In the genomic region with DNA sequence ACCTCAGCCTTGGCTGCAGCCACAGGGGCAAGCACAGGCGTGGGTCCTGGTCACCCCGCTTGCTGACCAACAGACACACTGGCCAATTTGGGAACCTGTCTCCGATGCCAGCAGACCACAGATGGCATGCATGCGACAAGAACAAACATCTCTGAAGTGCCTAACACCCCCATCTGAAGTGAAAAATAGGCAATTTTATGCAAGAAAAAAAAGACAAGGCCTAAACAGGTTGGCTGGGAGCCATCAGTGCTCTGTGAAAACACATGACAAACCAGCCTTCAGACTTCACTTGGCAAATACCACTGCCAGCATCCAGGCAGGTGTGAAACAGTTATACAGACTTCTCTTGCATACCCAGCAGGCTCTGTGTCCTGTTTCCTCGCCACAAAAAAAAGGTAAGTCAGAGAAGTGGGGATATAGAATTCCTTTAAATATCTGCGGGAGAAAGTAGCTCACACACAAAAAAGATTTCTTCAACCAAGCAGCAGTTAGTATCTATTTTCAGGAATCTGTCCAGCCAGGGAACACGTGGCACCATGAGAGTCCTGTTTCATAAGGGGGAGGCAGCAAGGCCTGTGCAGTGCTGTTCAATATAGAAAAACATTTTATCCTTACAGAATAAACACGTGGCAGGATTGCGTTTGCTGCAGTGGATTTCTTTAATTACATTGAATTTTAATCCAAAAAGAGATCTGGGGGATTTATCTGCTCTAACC, we compare ENCODE assay signal across 12 cellular contexts.
DNase-seq lines count a peak whose midpoint lies in the region; ATAC-seq, FAIRE-seq and TF ChIP-seq lines count a peak whose summit lies in the region.
"Had no signal": no experiment of that assay in that cellular context is flagged by ENCODE, and none has a peak within 500 bp of the region (broad histone marks: within the 10 kb centered on the region; RNA-seq: fewer than 3 reads in every experiment).

No MANE protein-coding gene starts in this region.

- DNase-seq in CD8-positive, alpha-beta memory T cell: peak in 1 of 5 donors; percentile 33
- peak; percentile 69 for DNase-seq in NCI-H2029 treated with DMSO at 0.1 percent for 48 hours (lab: John Stamatoyannopoulos, UW)
- DNase-seq in GM12878 (ENCODE audit: low read depth, low spot score): no peak
- DNase-seq in myocyte (ENCODE audit: low read depth): peak; percentile 54
- no peak for DNase-seq in NCI-H510A treated with DMSO at 0.1 percent for 48 hours (lab: John Stamatoyannopoulos, UW)
- no peak for DNase-seq in GM19238 (ENCODE audit: insufficient read length, low spot score)
- DNase-seq in mucosa of descending colon: no peak
- DNase-seq: IMR-90, PC-3 had no signal

- WGBS in GM12878 (ENCODE audit: insufficient coverage, insufficient replicate concordance, low lambda C conversion rate, missing lambda C conversion rate): 50% methylated on average over 9 of the region's 9 CpGs

- no peak for TF ChIP-seq RAD21 in GM12878 (IDR thresholded peaks at IDR 0.05; ENCODE audit: insufficient read depth, low read depth, low read length)

- H3K9ac ChIP-seq in GM12878 (ENCODE audit: control insufficient read depth, insufficient read depth, low read length): no peak overlapping the region

- H3K9me3 Mint-ChIP-seq in CD8-positive, alpha-beta memory T cell: peaks cover 0 to 2% (median 0%) of the 10 kb centered on the region in 5 donors

- peaks cover 55% of the 10 kb centered on the region for H3K4me1 ChIP-seq in CD8-positive, alpha-beta memory T cell (ENCODE audit: insufficient read depth, low read length)
- H3K4me1 ChIP-seq in GM12878 (ENCODE audit: control insufficient read depth, insufficient read depth, low read length) (peaks cover 63% of the 10 kb centered on the region), mucosa of descending colon (ENCODE audit: low read depth) (peaks cover 6% of the 10 kb centered on the region)

- no peak overlapping the region for H2AFZ ChIP-seq in GM12878 (ENCODE audit: control insufficient read depth, low read depth, low read length)

- H3K79me2 ChIP-seq in GM12878 (ENCODE audit: control insufficient read depth, insufficient read depth, low read length): peaks cover 47% of the 10 kb centered on the region

- H3K4me2 ChIP-seq in GM12878 (ENCODE audit: control insufficient read depth, insufficient read depth): peak overlapping the region; percentile 38; the same call in 1 of the 2 replicates

- CTCF ChIA-PET in CD8-positive, alpha-beta memory T cell (lab: Charles Lee): no interaction called here
- CTCF ChIA-PET in GM12878 (lab: Yijun Ruan, JAX): interaction anchor here (1.6 to 2.4 kb wide), 3 partner anchors 52 to 137 kb away, joined by 5 to 15 read pairs (median 7); no protein-coding TSS in a partner anchor

- peak; percentile 52; the same call in 1 of the 2 replicates for TF ChIP-seq POLR2A in GM12878 (IDR thresholded peaks at IDR 0.05; ENCODE audit: low read depth, low read length)

- H3K27me3 ChIP-seq in CD8-positive, alpha-beta memory T cell (ENCODE audit: insufficient read depth, low read length, poor library complexity, severe bottlenecking): no peaks in the 10 kb centered on the region
- H3K27me3 ChIP-seq in GM12878 (replicated peaks in 1 of 2; ENCODE audit: control insufficient read depth in 2 of 2, insufficient read depth in 2 of 2, low read length in 1 of 2): no peaks in the 10 kb centered on the region

- no peak overlapping the region for H3K27ac ChIP-seq in CD8-positive, alpha-beta memory T cell (ENCODE audit: low read depth, low read length)
- H3K27ac ChIP-seq in GM12878 (ENCODE audit: control insufficient read depth, insufficient read depth): peak overlapping the region; percentile 76

- peak; percentile 23 for FAIRE-seq in GM12878 (lab: Jason Lieb, UNC)
- FAIRE-seq: D721Med had no signal

- H3K27me3 Mint-ChIP-seq in CD8-positive, alpha-beta memory T cell: peaks cover 0 to 1% of the 10 kb centered on the region in 2 donors

- H4K20me1 ChIP-seq in GM12878 (ENCODE audit: control insufficient read depth, insufficient read depth): no peaks in the 10 kb centered on the region

- RAD21 ChIA-PET in GM12878 (lab: Charles Lee; ENCODE audit: unreplicated experiment): interaction anchor here (1.2 to 2.6 kb wide), 2 partner anchors 40 to 73 kb away, joined by 3 to 8 read pairs; no protein-coding TSS in a partner anchor

- peak overlapping the region in 6 of 7 donors; percentile 1 to 79 (median 27) for H3K4me3 Mint-ChIP-seq in CD8-positive, alpha-beta memory T cell

- in situ Hi-C loops in GM12878 (cut with MboI): no loop called here

- H3K36me3 Mint-ChIP-seq in CD8-positive, alpha-beta memory T cell: peaks cover 0 to 55% (median 5%) of the 10 kb centered on the region in 3 donors

- BruUV-seq in GM12878 (replicated peaks; lab: Mats Ljungman, UMichigan): no TSS peak

- TF ChIP-seq EP300 in GM12878 (IDR thresholded peaks at IDR 0.05; ENCODE audit: borderline replicate concordance in 1 of 2, control insufficient read depth in 1 of 2, low read depth in 2 of 2, low read length in 2 of 2): no peak

- H3K36me3 ChIP-seq in CD8-positive, alpha-beta memory T cell (ENCODE audit: insufficient read depth, low read length): no peaks in the 10 kb centered on the region
- H3K36me3 ChIP-seq in GM12878 (ENCODE audit: control insufficient read depth in 2 of 2, insufficient read depth in 2 of 2, low read length in 1 of 2) (no peaks in the 10 kb centered on the region; a peak in 2 of 4 replicates), mucosa of descending colon (ENCODE audit: low read depth) (no peaks in the 10 kb centered on the region)

- TF ChIP-seq CTCF in GM12878 (IDR thresholded peaks at IDR 0.05 in 2 of 3, conservative IDR thresholded peaks at IDR 0.05 in 1 of 3; ENCODE audit: control insufficient read depth in 2 of 3, extremely low read depth in 1 of 3, insufficient read depth in 1 of 3, low read depth in 3 of 3, low read length in 3 of 3) (no peak), mucosa of descending colon (IDR thresholded peaks at IDR 0.05) (no peak)

- SMC1A ChIA-PET in GM12878 (lab: Charles Lee; ENCODE audit: uncharacterized antibody, unreplicated experiment): interaction anchor here (1.3 to 2.1 kb wide), 8 partner anchors 13 to 421 kb away, joined by 3 to 10 read pairs (median 6); no protein-coding TSS in a partner anchor

- no peak overlapping the region for H3K4me3 ChIP-seq in CD8-positive, alpha-beta memory T cell (ENCODE audit: low read length)
- no peak overlapping the region for H3K4me3 ChIP-seq in GM12878
- no peak overlapping the region for H3K4me3 ChIP-seq in mucosa of descending colon
- H3K4me3 ChIP-seq: coronary artery had no signal

- no peaks in the 10 kb centered on the region for H3K9me3 ChIP-seq in CD8-positive, alpha-beta memory T cell (ENCODE audit: low read length)
- H3K9me3 ChIP-seq in GM12878 (replicated peaks; ENCODE audit: control insufficient read depth, insufficient read depth, low read length) (peaks cover 2% of the 10 kb centered on the region; the same call in 2 of the 3 replicates), mucosa of descending colon (no peaks in the 10 kb centered on the region)

- H3K27ac Mint-ChIP-seq in CD8-positive, alpha-beta memory T cell: peak overlapping the region in 5 of 8 donors; percentile 0 to 79 (median 68)

- POLR2A ChIA-PET in CD8-positive, alpha-beta memory T cell (lab: Charles Lee): no interaction called here
- POLR2A ChIA-PET in GM12878 (lab: Charles Lee): interaction anchor here (0.7 to 1.1 kb wide), 2 partner anchors 22 to 87 kb away, joined by 3 read pairs; no protein-coding TSS in a partner anchor

- ATAC-seq in GM12878: peak; percentile 7; the same call in 1 of the 3 replicates
- ATAC-seq in GM21619 (IDR thresholded peaks at IDR 0.05; ENCODE audit: unreplicated experiment): no peak
- ATAC-seq in mucosa of descending colon: no peak
- ATAC-seq: PC-3 had no signal

- intact Hi-C loops in GM12878 (cut with micrococcal nuclease; ENCODE audit: unreplicated experiment) (loop anchor here (5.0 kb wide), 1 partner anchor 122 kb away; no protein-coding TSS in a partner anchor), mucosa of descending colon (cut with DNase I, micrococcal nuclease) (no loop called here)

- peaks cover 79 to 96% (median 92%) of the 10 kb centered on the region in 3 donors for H3K4me1 Mint-ChIP-seq in CD8-positive, alpha-beta memory T cell

TF ChIP-seq in GM12878, 131 proteins besides CTCF, POLR2A, EP300 and RAD21 (continues in another document):
- no peak for TF ChIP-seq MYC (IDR thresholded peaks at IDR 0.05; ENCODE audit: insufficient read depth, insufficient read length, insufficient replicate concordance, low read length, severe bottlenecking)
- TF ChIP-seq NBN (IDR thresholded peaks at IDR 0.05): no peak
- TF ChIP-seq, protein P1, sequence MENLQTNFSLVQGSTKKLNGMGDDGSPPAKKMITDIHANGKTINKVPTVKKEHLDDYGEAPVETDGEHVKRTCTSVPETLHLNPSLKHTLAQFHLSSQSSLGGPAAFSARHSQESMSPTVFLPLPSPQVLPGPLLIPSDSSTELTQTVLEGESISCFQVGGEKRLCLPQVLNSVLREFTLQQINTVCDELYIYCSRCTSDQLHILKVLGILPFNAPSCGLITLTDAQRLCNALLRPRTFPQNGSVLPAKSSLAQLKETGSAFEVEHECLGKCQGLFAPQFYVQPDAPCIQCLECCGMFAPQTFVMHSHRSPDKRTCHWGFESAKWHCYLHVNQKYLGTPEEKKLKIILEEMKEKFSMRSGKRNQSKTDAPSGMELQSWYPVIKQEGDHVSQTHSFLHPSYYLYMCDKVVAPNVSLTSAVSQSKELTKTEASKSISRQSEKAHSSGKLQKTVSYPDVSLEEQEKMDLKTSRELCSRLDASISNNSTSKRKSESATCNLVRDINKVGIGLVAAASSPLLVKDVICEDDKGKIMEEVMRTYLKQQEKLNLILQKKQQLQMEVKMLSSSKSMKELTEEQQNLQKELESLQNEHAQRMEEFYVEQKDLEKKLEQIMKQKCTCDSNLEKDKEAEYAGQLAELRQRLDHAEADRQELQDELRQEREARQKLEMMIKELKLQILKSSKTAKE (IDR thresholded peaks at IDR 0.05; ENCODE audit: low read depth, poor library complexity, severe bottlenecking): no peak
- TF ChIP-seq, protein P2, sequence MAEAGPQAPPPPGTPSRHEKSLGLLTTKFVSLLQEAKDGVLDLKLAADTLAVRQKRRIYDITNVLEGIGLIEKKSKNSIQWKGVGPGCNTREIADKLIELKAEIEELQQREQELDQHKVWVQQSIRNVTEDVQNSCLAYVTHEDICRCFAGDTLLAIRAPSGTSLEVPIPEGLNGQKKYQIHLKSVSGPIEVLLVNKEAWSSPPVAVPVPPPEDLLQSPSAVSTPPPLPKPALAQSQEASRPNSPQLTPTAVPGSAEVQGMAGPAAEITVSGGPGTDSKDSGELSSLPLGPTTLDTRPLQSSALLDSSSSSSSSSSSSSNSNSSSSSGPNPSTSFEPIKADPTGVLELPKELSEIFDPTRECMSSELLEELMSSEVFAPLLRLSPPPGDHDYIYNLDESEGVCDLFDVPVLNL (IDR thresholded peaks at IDR 0.05; ENCODE audit: low read depth, low read length): no peak
- no peak for TF ChIP-seq KLF5 (IDR thresholded peaks at IDR 0.05; ENCODE audit: partially characterized antibody)
- no peak for TF ChIP-seq CREM (IDR thresholded peaks at IDR 0.05; ENCODE audit: low read depth)
- TF ChIP-seq CBFB (IDR thresholded peaks at IDR 0.05; ENCODE audit: low read depth): 0 out of 2 replicates have a peak, but pooled peaks have one; percentile 7

Comparison
In these comparisons a context has a peak if more than half of its experiments do, and no peak if none do; other contexts are left out.
1. DNase-seq: peak in NCI-H2029 treated with DMSO at 0.1 percent for 48 hours (single experiment) and myocyte (single experiment); none in GM12878 (single experiment), NCI-H510A treated with DMSO at 0.1 percent for 48 hours (single experiment), GM19238 (single experiment) and mucosa of descending colon (0 of 3).